In genomic region chrX:47482512-47483309, GRCh38 we compare ENCODE assay signal across 1 cellular context.
TF ChIP-seq lines count a peak whose summit lies in the region.

Gene ZNF41 (minus strand): TSS chrX:47483222. CDS start chrX:47467481, 15,741 bp downstream.

TF ChIP-seq in K562, 482 proteins besides CTCF, POLR2A, EP300 and RAD21 (continued from another document and continues in another):
- no peak for TF ChIP-seq RERE (CRISPR knock-in tag; IDR thresholded peaks at IDR 0.05; ENCODE audit: borderline replicate concordance)
- no peak for TF ChIP-seq FUS (optimal IDR thresholded peaks at IDR 0.05; ENCODE audit: low read depth, low read length)
- TF ChIP-seq HSF4 (CRISPR knock-in tag; IDR thresholded peaks at IDR 0.05; ENCODE audit: borderline replicate concordance), result no peak
- TF ChIP-seq HNRNPL (IDR thresholded peaks at IDR 0.05; ENCODE audit: low read depth, low read length), result no peak
- TF ChIP-seq EP400 (IDR thresholded peaks at IDR 0.05), result peak; percentile 89
- peak; percentile 12 to 55; a peak in 1 of 4 replicates for TF ChIP-seq MNT (conservative IDR thresholded peaks at IDR 0.05)
- no peak for TF ChIP-seq TAL1 (IDR thresholded peaks at IDR 0.05)
- TF ChIP-seq PHB (CRISPR knock-in tag; IDR thresholded peaks at IDR 0.05), result no peak
- TF ChIP-seq HMGN3 (IDR thresholded peaks at IDR 0.05; ENCODE audit: borderline replicate concordance, extremely low read depth, insufficient read length, low read depth, low read length), result no peak
- no peak for TF ChIP-seq NCOA1 (IDR thresholded peaks at IDR 0.05; ENCODE audit: low read depth)
- no peak for TF ChIP-seq POLR2B (IDR thresholded peaks at IDR 0.05; ENCODE audit: low read depth, partially characterized antibody)
- TF ChIP-seq STAT6 (CRISPR knock-in tag; IDR thresholded peaks at IDR 0.05), result no peak
- TF ChIP-seq TBP (optimal IDR thresholded peaks at IDR 0.05; ENCODE audit: low read depth, low read length), result peak; percentile 56
- no peak for TF ChIP-seq ZNF696 (CRISPR knock-in tag; conservative IDR thresholded peaks at IDR 0.05)
- TF ChIP-seq ZNF583 (CRISPR knock-in tag; IDR thresholded peaks at IDR 0.05), result no peak
- TF ChIP-seq ZKSCAN8 (CRISPR knock-in tag; IDR thresholded peaks at IDR 0.05), result no peak
- no peak for TF ChIP-seq ZNF143 (CRISPR knock-in tag; IDR thresholded peaks at IDR 0.05)
- no peak for TF ChIP-seq ZBTB43 (CRISPR knock-in tag; IDR thresholded peaks at IDR 0.05)
- TF ChIP-seq E2F4 (CRISPR knock-in tag; IDR thresholded peaks at IDR 0.05; ENCODE audit: low read depth), result peak; percentile 83; the same call in 1 of the 2 replicates
- no peak for TF ChIP-seq FOXM1 (IDR thresholded peaks at IDR 0.05; ENCODE audit: low read depth)
- TF ChIP-seq FOXM1 (CRISPR knock-in tag; IDR thresholded peaks at IDR 0.05; ENCODE audit: low read depth), result no peak
- TF ChIP-seq SMARCE1 (IDR thresholded peaks at IDR 0.05), result no peak
- TF ChIP-seq RFX1 (IDR thresholded peaks at IDR 0.05), result peak; percentile 58
- no peak for TF ChIP-seq MCM2 (IDR thresholded peaks at IDR 0.05; ENCODE audit: low read depth)
- TF ChIP-seq THRAP3 (IDR thresholded peaks at IDR 0.05; ENCODE audit: borderline replicate concordance), result no peak
- TF ChIP-seq NCOA4 (IDR thresholded peaks at IDR 0.05; ENCODE audit: partially characterized antibody), result no peak
- no peak; the same call in 1 of the 2 replicates for TF ChIP-seq RNF2 (IDR thresholded peaks at IDR 0.05)
- no peak for TF ChIP-seq THAP7 (CRISPR knock-in tag; IDR thresholded peaks at IDR 0.05)
- TF ChIP-seq BRF2 (IDR thresholded peaks at IDR 0.05; ENCODE audit: borderline replicate concordance, insufficient read depth, insufficient read length), result no peak
- no peak for TF ChIP-seq ZNF41 (CRISPR knock-in tag; conservative IDR thresholded peaks at IDR 0.05)
- TF ChIP-seq CBX1 (IDR thresholded peaks at IDR 0.05; ENCODE audit: low read depth), result no peak
- TF ChIP-seq CSDE1 (IDR thresholded peaks at IDR 0.05), result peak in 1 of 2 experiments; percentile 86; a peak in 1 of 4 replicates
- TF ChIP-seq ZNF398 (CRISPR knock-in tag; IDR thresholded peaks at IDR 0.05), result no peak
- TF ChIP-seq RREB1 (CRISPR knock-in tag; IDR thresholded peaks at IDR 0.05), result no peak
- no peak for TF ChIP-seq E2F3 (CRISPR knock-in tag; IDR thresholded peaks at IDR 0.05)
- no peak for TF ChIP-seq STAG1 (CRISPR knock-in tag; IDR thresholded peaks at IDR 0.05; ENCODE audit: borderline replicate concordance)
- TF ChIP-seq DACH1 (IDR thresholded peaks at IDR 0.05; ENCODE audit: partially characterized antibody), result no peak
- TF ChIP-seq TEAD1 (CRISPR knock-in tag; IDR thresholded peaks at IDR 0.05), result peak in 1 of 2 experiments; percentile 56; a peak in 2 of 4 replicates
- no peak for TF ChIP-seq COPS2 (conservative IDR thresholded peaks at IDR 0.05)
- TF ChIP-seq FOXK1 (CRISPR knock-in tag; IDR thresholded peaks at IDR 0.05; ENCODE audit: borderline replicate concordance), result no peak; the same call in 1 of the 2 replicates
